13 cellular contexts compared by ENCODE assay signal in the genomic region with DNA sequence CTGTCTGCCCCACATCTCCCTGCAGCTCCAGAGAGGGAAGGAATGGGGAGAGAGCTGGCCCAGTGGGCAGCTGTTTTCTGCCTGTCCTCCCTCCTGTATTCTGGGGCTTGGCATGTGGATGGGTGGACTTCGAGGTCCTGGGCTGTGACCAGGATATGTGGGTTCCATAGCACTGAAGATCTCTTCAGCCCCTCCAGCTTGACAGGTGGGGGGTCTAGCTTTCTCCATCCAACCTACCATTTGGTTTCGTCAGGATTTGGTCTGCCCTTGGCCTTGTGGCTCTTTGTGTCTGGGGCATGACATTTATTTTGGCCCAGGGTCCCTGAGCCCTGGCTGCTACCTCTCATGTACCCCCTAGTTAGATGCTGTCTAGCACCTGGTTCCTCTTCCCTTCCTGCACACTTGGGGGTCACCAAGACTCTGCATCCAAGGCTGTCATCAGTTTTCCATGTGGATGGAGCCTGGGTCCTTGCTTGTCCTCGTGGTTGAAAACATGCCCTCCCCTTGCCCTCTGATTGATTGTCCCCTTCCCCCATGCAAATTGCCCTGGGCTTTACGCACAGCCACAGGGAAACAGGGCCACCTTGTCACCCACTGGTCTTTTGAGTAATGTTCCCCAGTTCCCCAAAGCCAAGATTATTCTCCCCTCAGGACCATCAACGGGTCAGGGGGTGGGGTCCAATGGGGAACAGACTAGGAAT. TPM values are rescaled to one million over a fixed set of nuclear protein-coding genes. Genes with fewer than 3 reads are reported as not detected.
DNase-seq lines count a peak whose midpoint lies in the region; ATAC-seq and TF ChIP-seq lines count a peak whose summit lies in the region.
"Had no signal": no experiment of that assay in that cellular context is flagged by ENCODE, and none has a peak within 500 bp of the region (broad histone marks: within the 10 kb centered on the region; RNA-seq: fewer than 3 reads in every experiment).

No MANE protein-coding gene starts in this region.

- no peak for TF ChIP-seq CTCF in osteoblast (IDR thresholded peaks at IDR 0.05; ENCODE audit: extremely low read depth, low read depth, low read length)
- no peak for TF ChIP-seq CTCF in uterus (IDR thresholded peaks at IDR 0.05)

- intact Hi-C loops in uterus (cut with DNase I; ENCODE audit: low total_unique reads), result no loop called here

- WGBS in esophagus, 2 donors, result 54 to 61% methylated on average over 5 of the region's 5 CpGs

- no peaks in the 10 kb centered on the region for H3K27me3 ChIP-seq in esophagus (ENCODE audit: control insufficient read depth in 1 of 2, insufficient read depth in 2 of 2, low read length in 2 of 2)
- H3K27me3 ChIP-seq in osteoblast (ENCODE audit: insufficient read depth, low read length), result peaks cover 10% of the 10 kb centered on the region
- no peaks in the 10 kb centered on the region for H3K27me3 ChIP-seq in uterus
- H3K27me3 ChIP-seq: SJSA1 had no signal

- H2AFZ ChIP-seq in osteoblast (ENCODE audit: low read length), result no peak overlapping the region

- H3K9me3 ChIP-seq in esophagus (ENCODE audit: control insufficient read depth in 2 of 2, insufficient read depth in 1 of 2, low read depth in 1 of 2, low read length in 1 of 2) (no peaks in the 10 kb centered on the region), osteoblast (ENCODE audit: low read depth, low read length) (no peaks in the 10 kb centered on the region), uterus (no peaks in the 10 kb centered on the region)
- H3K9me3 ChIP-seq: SJSA1 had no signal

- H3K36me3 ChIP-seq in esophagus (ENCODE audit: control insufficient read depth in 2 of 2, insufficient read depth in 2 of 2, low read length in 1 of 2) (peaks cover 0 to 6% of the 10 kb centered on the region in 2 donors), osteoblast (ENCODE audit: insufficient read depth, low read length) (no peaks in the 10 kb centered on the region), uterus (no peaks in the 10 kb centered on the region)
- H3K36me3 ChIP-seq: SJSA1, WERI-Rb-1 had no signal

- H3K4me1 ChIP-seq in esophagus (ENCODE audit: control insufficient read depth in 2 of 2, insufficient read depth in 2 of 2, low read length in 1 of 2) (peaks cover 18 to 42% of the 10 kb centered on the region in 2 donors), osteoblast (ENCODE audit: insufficient read depth, low read length) (peaks cover 39% of the 10 kb centered on the region), uterus (peaks cover 2 to 16% of the 10 kb centered on the region in 2 donors)

- H3K27ac ChIP-seq in esophagus (ENCODE audit: low read depth in 2 of 2, low read length in 1 of 2), result peak overlapping the region; percentile 95 to 97
- H3K27ac ChIP-seq in osteoblast (ENCODE audit: low read depth, low read length), result no peak overlapping the region
- peak overlapping the region; percentile 76 to 82 for H3K27ac ChIP-seq in uterus
- H3K27ac ChIP-seq: SJSA1, WERI-Rb-1 had no signal

- DNase-seq in DMS53 (lab: John Stamatoyannopoulos, UW) (peak; percentile 18), DMS53 treated with DMSO at 0.1 percent for 48 hours (lab: John Stamatoyannopoulos, UW; ENCODE audit: unreplicated experiment) (no peak), osteoblast (ENCODE audit: insufficient read length, low spot score, missing footprints) (peak; percentile 90), uterus (no peak), ureter (ENCODE audit: low spot score) (no peak), SKM-1 (lab: John Stamatoyannopoulos, UW; ENCODE audit: unreplicated experiment) (no peak)
- DNase-seq: naive B cell, WERI-Rb-1 had no signal

- TF ChIP-seq POLR2A in uterus (IDR thresholded peaks at IDR 0.05), result no peak

- H3K4me2 ChIP-seq in osteoblast (ENCODE audit: insufficient read depth, low read length), result peak overlapping the region; percentile 41

- H3K79me2 ChIP-seq in osteoblast (ENCODE audit: insufficient read depth, low read length), result no peaks in the 10 kb centered on the region

- peak overlapping the region; percentile 45 to 77 for H3K4me3 ChIP-seq in esophagus (ENCODE audit: low read depth in 1 of 2, low read length in 2 of 2)
- H3K4me3 ChIP-seq in osteoblast (ENCODE audit: insufficient read depth, low read length), result no peak overlapping the region
- peak overlapping the region in 1 of 2 donors; percentile 83 for H3K4me3 ChIP-seq in uterus
- H3K4me3 ChIP-seq: SJSA1 had no signal

- H4K20me1 ChIP-seq in osteoblast (ENCODE audit: insufficient read depth, low read length), result no peaks in the 10 kb centered on the region

- no peak for ATAC-seq in HG02870 (IDR thresholded peaks at IDR 0.05; ENCODE audit: unreplicated experiment)
- ATAC-seq: stimulated activated memory B cell treated with anti-CD40 and anti-IgM and Interleukin-4, amounts not matched to agents 10 μg/mL and 1 μg/mL and 100 μg/mL, for 72 hours had no signal

RNA-seq across cellular contexts. Expression of a gene that starts 3.2 kb away (rescaled TPM):
- 10 to 100 TPM; 24.6 to 27.7 TPM for polyA plus RNA-seq in esophagus
- total RNA-seq in osteoblast (3.6 and 4.1 TPM in 2 replicates), uterus (10 to 100 TPM in 2 of 4 donors, 1 to 10 TPM in 2; 2.0 to 70.2 (median 19.7) TPM), ureter (4.9 TPM)
- total RNA-seq: endothelial cell of umbilical vein had no signal

Comparison
In these comparisons a context has a peak if more than half of its experiments do, and no peak if none do; other contexts are left out.
1. DNase-seq: peak in DMS53 (single experiment) and osteoblast (single experiment); none in DMS53 treated with DMSO at 0.1 percent for 48 hours (single experiment), uterus (0 of 2), ureter (single experiment) and SKM-1 (single experiment).